ENCODE assay signal across 1 cellular context in genomic region chr12:122483969-122484368, GRCh38.
TF ChIP-seq lines count a peak whose summit lies in the region.

No MANE protein-coding gene starts in this region.

TF ChIP-seq in SK-N-SH, 30 proteins besides CTCF, POLR2A, EP300 and RAD21 (continued from another document):
- TF ChIP-seq ZBTB33 (IDR thresholded peaks at IDR 0.05; ENCODE audit: borderline replicate concordance, low read depth) (no peak), NRF1 (IDR thresholded peaks at IDR 0.05; ENCODE audit: low read depth, low read length) (no peak), JUND (IDR thresholded peaks at IDR 0.05) (no peak), YY1 (IDR thresholded peaks at IDR 0.05; ENCODE audit: low read depth) (no peak), USF1 (IDR thresholded peaks at IDR 0.05; ENCODE audit: borderline replicate concordance, low read depth) (no peak), SMC3 (IDR thresholded peaks at IDR 0.05; ENCODE audit: low read depth, low read length) (no peak), RFX5 (IDR thresholded peaks at IDR 0.05; ENCODE audit: low read length) (no peak), RXRA (IDR thresholded peaks at IDR 0.05; ENCODE audit: borderline replicate concordance, low read depth) (no peak), PBX3 (IDR thresholded peaks at IDR 0.05) (no peak)
